ENCODE assay signal across 13 cellular contexts in genomic region chr3:72492240-72492639, GRCh38. TPM values are rescaled to one million over a fixed set of nuclear protein-coding genes. Genes with fewer than 3 reads are reported as not detected.
DNase-seq lines count a peak whose midpoint lies in the region; TF ChIP-seq lines count a peak whose summit lies in the region.
"Had no signal": no experiment of that assay in that cellular context is flagged by ENCODE, and none has a peak within 500 bp of the region (broad histone marks: within the 10 kb centered on the region; RNA-seq: fewer than 3 reads in every experiment).

No MANE protein-coding gene starts in this region.

- no peak overlapping the region for H4K8ac ChIP-seq in neuronal stem cell (ENCODE audit: low read depth, low read length)

- no peak overlapping the region for H2BK12ac ChIP-seq in neuronal stem cell (ENCODE audit: low read length)

- H3K4me3 ChIP-seq in fibroblast of mammary gland (ENCODE audit: control insufficient read depth, low read depth, low read length) (no peak overlapping the region), neuronal stem cell (ENCODE audit: low read length in 2 of 2) (no peak overlapping the region), smooth muscle cell (no peak overlapping the region)

- no peak overlapping the region for H3K23ac ChIP-seq in neuronal stem cell (ENCODE audit: low read depth, low read length, poor library complexity)

- no peak overlapping the region for H2AFZ ChIP-seq in neuronal stem cell (ENCODE audit: low read length)
- H2AFZ ChIP-seq in smooth muscle cell (ENCODE audit: low read depth): no peak overlapping the region
- H2AFZ ChIP-seq: parathyroid adenoma had no signal

- no peak overlapping the region for H4K91ac ChIP-seq in neuronal stem cell (ENCODE audit: low read depth, low read length, poor library complexity)

- no peaks in the 10 kb centered on the region for H3K36me3 ChIP-seq in neuronal stem cell (replicated peaks in 1 of 2; ENCODE audit: control insufficient read depth in 2 of 2, insufficient read depth in 2 of 2, low read length in 2 of 2)
- H3K36me3 ChIP-seq in smooth muscle cell (ENCODE audit: low read depth): no peaks in the 10 kb centered on the region

- no CpG with 5 or more reads among the region's 2 CpGs for WGBS in neuronal stem cell (ENCODE audit: extremely low coverage in 2 of 2, insufficient read length in 2 of 2, insufficient replicate concordance in 1 of 2), 2 donors
- 77% methylated on average over 2 of the region's 2 CpGs for WGBS in smooth muscle cell (ENCODE audit: low lambda C conversion rate)

- no peaks in the 10 kb centered on the region for H3K79me1 ChIP-seq in neuronal stem cell (ENCODE audit: low read depth, low read length)

- peak overlapping the region; percentile 7 for H3K18ac ChIP-seq in neuronal stem cell (ENCODE audit: low read length)

- no peak overlapping the region for H2BK5ac ChIP-seq in neuronal stem cell (ENCODE audit: low read length)

- H3K4ac ChIP-seq in neuronal stem cell (ENCODE audit: low read length): no peak overlapping the region

- H3K27ac ChIP-seq in neuronal stem cell (replicated peaks; ENCODE audit: low read length): no peak overlapping the region
- no peak overlapping the region for H3K27ac ChIP-seq in smooth muscle cell (ENCODE audit: low read depth)
- H3K27ac ChIP-seq: C4-2B, parathyroid adenoma had no signal

- H2BK120ac ChIP-seq in neuronal stem cell (ENCODE audit: low read depth, low read length): no peak overlapping the region

- H3K4me2 ChIP-seq in neuronal stem cell (ENCODE audit: insufficient read depth, low read length, poor library complexity, severe bottlenecking) (no peak overlapping the region), smooth muscle cell (no peak overlapping the region)

- no peak overlapping the region for H3K9ac ChIP-seq in neuronal stem cell (ENCODE audit: low read depth, low read length, poor library complexity)
- no peak overlapping the region for H3K9ac ChIP-seq in smooth muscle cell (ENCODE audit: low read depth)
- H3K9ac ChIP-seq: parathyroid adenoma had no signal

- H3K4me1 ChIP-seq in neuronal stem cell (ENCODE audit: control insufficient read depth in 2 of 2, insufficient read depth in 1 of 2, low read depth in 1 of 2, low read length in 2 of 2): peaks cover 0 to 15% of the 10 kb centered on the region in 2 donors
- H3K4me1 ChIP-seq in smooth muscle cell (ENCODE audit: low read depth): peaks cover 15% of the 10 kb centered on the region
- H3K4me1 ChIP-seq: parathyroid adenoma had no signal

- no peak for TF ChIP-seq CTCF in AG09319 (IDR thresholded peaks at IDR 0.05; ENCODE audit: low read depth, low read length)
- no peak for TF ChIP-seq CTCF in fibroblast of mammary gland (conservative IDR thresholded peaks at IDR 0.05; ENCODE audit: control insufficient read depth, insufficient read depth, low read depth, low read length)
- TF ChIP-seq CTCF in smooth muscle cell (IDR thresholded peaks at IDR 0.05; ENCODE audit: borderline replicate concordance, insufficient read depth, poor library complexity, severe bottlenecking): no peak

- no peaks in the 10 kb centered on the region for H3K9me3 ChIP-seq in neuronal stem cell (replicated peaks in 1 of 2; ENCODE audit: control insufficient read depth in 2 of 2, insufficient read depth in 1 of 2, low read depth in 1 of 2, low read length in 2 of 2)
- H3K9me3 ChIP-seq in smooth muscle cell (replicated peaks; ENCODE audit: low read depth): no peaks in the 10 kb centered on the region

- H3F3A ChIP-seq in smooth muscle cell (ENCODE audit: low read depth): peaks cover 10% of the 10 kb centered on the region

- H2BK15ac ChIP-seq in neuronal stem cell (ENCODE audit: low read length): no peak overlapping the region

- DNase-seq in AG09319 (ENCODE audit: extremely low read depth, low read depth) (peak; percentile 89), RKO (ENCODE audit: low spot score) (peak; percentile 19), fibroblast of mammary gland (ENCODE audit: low read depth) (peak; percentile 98), neuronal stem cell (ENCODE audit: low spot score) (no peak), smooth muscle cell (lab: John Stamatoyannopoulos, UW; ENCODE audit: unreplicated experiment) (no peak), ureter (ENCODE audit: low spot score) (no peak), COR-L47 (lab: John Stamatoyannopoulos, UW) (no peak)
- no peak for DNase-seq in activated CD4-positive, alpha-beta T cell treated with anti-CD3 and anti-CD28 coated beads, Interleukin-2, amount 50 U/mL, for 1 hour
- DNase-seq: activated T-cell treated with anti-CD3 and anti-CD28 coated beads, Interleukin-2, amount 50 U/mL, for 72 hours; erythroblast; NCI-H1105 treated with DMSO at 0.1 percent for 48 hours had no signal

- H3K14ac ChIP-seq in neuronal stem cell (ENCODE audit: low read length): no peak overlapping the region

- no peaks in the 10 kb centered on the region for H4K20me1 ChIP-seq in smooth muscle cell (ENCODE audit: low read depth)

- no peak overlapping the region for H2AK5ac ChIP-seq in neuronal stem cell (ENCODE audit: low read depth, low read length)

- no peaks in the 10 kb centered on the region for H3K79me2 ChIP-seq in smooth muscle cell (ENCODE audit: low read depth)
- H3K79me2 ChIP-seq: parathyroid adenoma had no signal

- H3K27me3 ChIP-seq in neuronal stem cell (ENCODE audit: control insufficient read depth in 3 of 3, insufficient read depth in 3 of 3, low read depth in 1 of 3, low read length in 3 of 3) (peaks cover 0 to 8% (median 0%) of the 10 kb centered on the region in 3 experiments), smooth muscle cell (ENCODE audit: low read depth) (no peaks in the 10 kb centered on the region)

RNA-seq across cellular contexts. Expression of gene RYBP, which starts 45.8 kb away (rescaled TPM):
- 14.8 TPM for polyA plus RNA-seq in neuronal stem cell (2013, experiment 1 of 2)
- polyA plus RNA-seq in neuronal stem cell (2013, experiment 2 of 2): 14.6 TPM
- total RNA-seq in smooth muscle cell (26.2 and 29.1 TPM in 2 replicates), ureter (20.5 TPM)
- polyA plus RNA-seq in smooth muscle cell: 3.1 and 4.6 TPM in 2 replicates

Comparison
In these comparisons a context has a peak if more than half of its experiments do, and no peak if none do; other contexts are left out.
1. DNase-seq: peak in AG09319 (single experiment), RKO (single experiment) and fibroblast of mammary gland (single experiment); none in neuronal stem cell (single experiment), activated CD4-positive, alpha-beta T cell treated with anti-CD3 and anti-CD28 coated beads, Interleukin-2, amount 50 U/mL, for 1 hour (single experiment), smooth muscle cell (single experiment), ureter (single experiment) and COR-L47 (single experiment).